1 cellular context compared by ENCODE assay signal in the genomic region with DNA sequence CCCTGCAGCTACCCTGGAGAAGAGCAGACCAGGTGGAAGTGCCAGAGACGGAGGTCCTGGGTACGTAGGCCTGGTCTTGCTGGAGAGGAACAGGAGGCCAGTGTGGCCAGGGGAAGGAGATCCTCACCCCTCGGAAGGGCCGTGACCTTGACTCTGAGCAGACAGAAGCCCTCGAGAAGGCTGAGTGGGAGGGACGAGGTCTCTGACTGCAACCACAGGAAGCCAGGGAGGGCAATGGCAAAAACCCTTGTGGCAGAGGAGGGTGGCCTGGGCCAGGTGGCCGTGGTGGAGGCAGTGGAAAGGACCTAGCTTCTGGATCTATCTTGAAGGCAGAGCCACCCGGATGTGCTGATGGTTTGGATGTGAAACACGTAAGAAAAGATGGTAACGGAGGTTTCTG.
TF ChIP-seq lines count a peak whose summit lies in the region.

No MANE protein-coding gene starts in this region.

TF ChIP-seq in SK-N-SH, 30 proteins besides CTCF, POLR2A, EP300 and RAD21 (continued from another document):
- TF ChIP-seq, protein P1, sequence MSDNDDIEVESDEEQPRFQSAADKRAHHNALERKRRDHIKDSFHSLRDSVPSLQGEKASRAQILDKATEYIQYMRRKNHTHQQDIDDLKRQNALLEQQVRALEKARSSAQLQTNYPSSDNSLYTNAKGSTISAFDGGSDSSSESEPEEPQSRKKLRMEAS (IDR thresholded peaks at IDR 0.05; ENCODE audit: low read depth): no peak
- TF ChIP-seq NFIC (IDR thresholded peaks at IDR 0.05; ENCODE audit: borderline replicate concordance): no peak
